ENCODE assay signal across 22 cellular contexts in genomic region chr6:26324295-26324727, GRCh38. TPM values are rescaled to one million over a fixed set of nuclear protein-coding genes. Genes with fewer than 3 reads are reported as not detected.
DNase-seq lines count a peak whose midpoint lies in the region; ATAC-seq, FAIRE-seq and TF ChIP-seq lines count a peak whose summit lies in the region.
"Had no signal": no experiment of that assay in that cellular context is flagged by ENCODE, and none has a peak within 500 bp of the region (broad histone marks: within the 10 kb centered on the region; RNA-seq: fewer than 3 reads in every experiment).

No MANE protein-coding gene starts in this region.

- peaks cover 3% of the 10 kb centered on the region for H3K27me3 ChIP-seq in CD4-positive, alpha-beta T cell (ENCODE audit: control insufficient read depth, insufficient read depth, low read length)
- H3K27me3 ChIP-seq in IMR-90 (ENCODE audit: control insufficient read depth, insufficient read depth, low read length): no peaks in the 10 kb centered on the region
- no peaks in the 10 kb centered on the region for H3K27me3 ChIP-seq in K562 (ENCODE audit: control insufficient read depth in 2 of 2, insufficient read depth in 2 of 2, low read length in 2 of 2)
- no peaks in the 10 kb centered on the region for H3K27me3 ChIP-seq in H9 (ENCODE audit: insufficient read depth, low read length)

- peaks cover 3% of the 10 kb centered on the region for H3K23me2 ChIP-seq in H9 (ENCODE audit: insufficient read length, low read depth, low read length, poor library complexity, severe bottlenecking)

- H3K9me1 ChIP-seq in IMR-90 (ENCODE audit: insufficient read depth, low read length) (no peaks in the 10 kb centered on the region; the same call in 1 of the 2 replicates), K562 (ENCODE audit: control insufficient read depth, insufficient read depth, low read length) (no peaks in the 10 kb centered on the region)

- TF ChIP-seq POLR2A in IMR-90 (IDR thresholded peaks at IDR 0.05; ENCODE audit: low read depth, low read length): no peak
- TF ChIP-seq POLR2A in K562 (conservative IDR thresholded peaks at IDR 0.05): no peak

- H3K23ac ChIP-seq in IMR-90 (ENCODE audit: low read depth, low read length): no peak overlapping the region
- H3K23ac ChIP-seq in H9 (ENCODE audit: insufficient read length, low read depth, low read length): no peak overlapping the region

- TF ChIP-seq CTCF in CD4-positive, alpha-beta T cell (IDR thresholded peaks at IDR 0.05): no peak
- no peak for TF ChIP-seq CTCF in IMR-90 (conservative IDR thresholded peaks at IDR 0.05; ENCODE audit: low read depth, low read length)
- TF ChIP-seq CTCF in K562 (IDR thresholded peaks at IDR 0.05 in 2 of 3, conservative IDR thresholded peaks at IDR 0.05 in 1 of 3; ENCODE audit: insufficient read depth in 2 of 3, low read depth in 1 of 3, low read length in 3 of 3): no peak
- no peak for TF ChIP-seq CTCF in neural crest cell (conservative IDR thresholded peaks at IDR 0.05)
- TF ChIP-seq CTCF in H9 (conservative IDR thresholded peaks at IDR 0.05): no peak
- TF ChIP-seq CTCF in glutamatergic neuron (IDR thresholded peaks at IDR 0.05; ENCODE audit: partially characterized antibody, unreplicated experiment): no peak

- DNase-seq in CD4-positive, alpha-beta T cell: no peak
- DNase-seq in IMR-90 (no peak), K562 (ENCODE audit: extremely low read depth in 1 of 4, low spot score in 3 of 4) (no peak), neural crest cell (ENCODE audit: low read depth, low spot score) (no peak), H9 (no peak), glutamatergic neuron (no peak), NCI-H2196 (lab: John Stamatoyannopoulos, UW; ENCODE audit: unreplicated experiment) (no peak), HuH-7 (ENCODE audit: low spot score) (no peak)
- DNase-seq: CD4-positive, CD25-positive, alpha-beta regulatory T cell; DMS 273 treated with DMSO at 0.1 percent for 48 hours; DMS79; EL; GDM1; GM23248; HCEC 1CT had no signal

- H3K27me3 Mint-ChIP-seq in CD4-positive, alpha-beta T cell: peaks cover 31% of the 10 kb centered on the region
- peaks cover 89% of the 10 kb centered on the region for H3K27me3 Mint-ChIP-seq in neural crest cell (ENCODE audit: low read depth)
- peaks cover 6% of the 10 kb centered on the region for H3K27me3 Mint-ChIP-seq in H9 (ENCODE audit: low read depth)
- H3K27me3 Mint-ChIP-seq in glutamatergic neuron (ENCODE audit: unreplicated experiment): peaks cover 14% of the 10 kb centered on the region

- no peak overlapping the region for H2BK12ac ChIP-seq in H9 (ENCODE audit: insufficient read length, low read depth, low read length)

- WGBS in IMR-90 (ENCODE audit: extremely low coverage in 2 of 2, insufficient read length in 1 of 2), 2 experiments: 93% methylated on average over 3 of the region's 15 CpGs; no CpG with 5 or more reads in 1 of the 2 experiments
- 93% methylated on average over 15 of the region's 15 CpGs for WGBS in K562 (ENCODE audit: insufficient coverage, low coverage, missing lambda C conversion rate)
- no CpG with 5 or more reads among the region's 15 CpGs for WGBS in H9 (ENCODE audit: extremely low coverage, insufficient read length, low lambda C conversion rate)

- H3K14ac ChIP-seq in IMR-90 (replicated peaks; ENCODE audit: low read depth, low read length) (no peak overlapping the region), H9 (ENCODE audit: insufficient read depth, low read length) (no peak overlapping the region)

- H3K4me1 Mint-ChIP-seq in CD4-positive, alpha-beta T cell (ENCODE audit: low read depth): peaks cover 45% of the 10 kb centered on the region
- H3K4me1 Mint-ChIP-seq in neural crest cell: peaks cover 37% of the 10 kb centered on the region
- H3K4me1 Mint-ChIP-seq in H9: peaks cover 19 to 25% of the 10 kb centered on the region in 2 experiments
- H3K4me1 Mint-ChIP-seq in glutamatergic neuron (ENCODE audit: low read depth, unreplicated experiment): no peaks in the 10 kb centered on the region

- no peak overlapping the region for H3T11ph ChIP-seq in H9 (ENCODE audit: low read length)

- H4K20me1 ChIP-seq in IMR-90 (ENCODE audit: insufficient read depth, low read length): peaks cover 4% of the 10 kb centered on the region
- no peaks in the 10 kb centered on the region for H4K20me1 ChIP-seq in K562 (replicated peaks; ENCODE audit: control insufficient read depth, insufficient read depth, low read length)
- H4K20me1 ChIP-seq in H9 (ENCODE audit: control insufficient read depth, insufficient read depth, insufficient read length): no peaks in the 10 kb centered on the region
- H4K20me1 ChIP-seq: BLaER1 had no signal

- BruUV-seq in IMR-90 (replicated peaks; lab: Mats Ljungman, UMichigan): no TSS peak
- no TSS peak for BruUV-seq in K562 (replicated peaks; lab: Mats Ljungman, UMichigan)

- H3K9me3 ChIP-seq in CD4-positive, alpha-beta T cell (ENCODE audit: control insufficient read depth, low read length): no peaks in the 10 kb centered on the region
- H3K9me3 ChIP-seq in IMR-90 (ENCODE audit: control insufficient read depth, insufficient read depth, low read length): no peaks in the 10 kb centered on the region
- H3K9me3 ChIP-seq in K562 (replicated peaks; ENCODE audit: control insufficient read depth, insufficient read depth, low read depth, low read length): no peaks in the 10 kb centered on the region
- no peaks in the 10 kb centered on the region for H3K9me3 ChIP-seq in H9 (ENCODE audit: control insufficient read depth, low read depth, low read length)
- H3K9me3 ChIP-seq: BLaER1 had no signal

- CTCF ChIA-PET in CD4-positive, alpha-beta T cell (lab: Charles Lee): no interaction called here
- CTCF ChIA-PET in IMR-90 (lab: Yijun Ruan, JAX): no interaction called here
- CTCF ChIA-PET in K562 (lab: Yijun Ruan, JAX; ENCODE audit: low intra/inter-chr PET ratio): no interaction called here

- no peak overlapping the region for H3K56ac ChIP-seq in IMR-90 (ENCODE audit: extremely low read depth, insufficient read depth, low read length)
- no peak overlapping the region for H3K56ac ChIP-seq in H9 (ENCODE audit: insufficient read length, low read depth, low read length)

- H3K4me3 ChIP-seq in IMR-90 (ENCODE audit: insufficient read depth, low read depth, low read length) (no peak overlapping the region), K562 (no peak overlapping the region)
- H3K4me3 ChIP-seq: BLaER1, GM12878, GM23248 had no signal

- H3K4me2 ChIP-seq in IMR-90 (ENCODE audit: low read depth, low read length) (no peak overlapping the region), K562 (ENCODE audit: insufficient read depth, low read length) (no peak overlapping the region), H9 (ENCODE audit: insufficient read depth, insufficient read length, low read length) (no peak overlapping the region)
- H3K4me2 ChIP-seq: BLaER1 had no signal

- no peak for TF ChIP-seq EP300 in K562 (IDR thresholded peaks at IDR 0.05; ENCODE audit: low read length)

- H4K91ac ChIP-seq in IMR-90 (ENCODE audit: insufficient read depth, low read depth, low read length): no peak overlapping the region
- H4K91ac ChIP-seq in H9 (ENCODE audit: insufficient read length, low read depth, low read length): no peak overlapping the region

- POLR2A ChIA-PET in CD4-positive, alpha-beta T cell (lab: Charles Lee): interaction anchor here (1.1 to 4.4 kb wide), 8 partner anchors 21 to 1155 kb away, joined by 3 to 28 read pairs (median 14); a partner anchor contains a TSS
- POLR2A ChIA-PET in IMR-90 (lab: Charles Lee; ENCODE audit: unreplicated experiment): no interaction called here
- POLR2A ChIA-PET in K562 (lab: Yijun Ruan, JAX): interaction anchor here (0.6 to 13.6 kb wide), 6 partner anchors 40 to 823 kb away, joined by 3 to 197 read pairs (median 20); partner anchors contain the start of gene HMGN4

- H3K27ac Mint-ChIP-seq in CD4-positive, alpha-beta T cell: peak overlapping the region; percentile 93
- H3K27ac Mint-ChIP-seq in neural crest cell (ENCODE audit: unreplicated experiment) (no peak overlapping the region), H9 (no peak overlapping the region), glutamatergic neuron (ENCODE audit: unreplicated experiment) (no peak overlapping the region)
- H3K27ac Mint-ChIP-seq: B cell had no signal

- H3K4me1 ChIP-seq in IMR-90 (ENCODE audit: control insufficient read depth, insufficient read depth, low read length) (peaks cover 2% of the 10 kb centered on the region; the same call in 1 of the 2 replicates), K562 (replicated peaks in 1 of 2; ENCODE audit: control insufficient read depth in 2 of 2, insufficient read depth in 2 of 2, low read length in 2 of 2) (peaks cover 8 to 17% of the 10 kb centered on the region in 2 experiments), H9 (ENCODE audit: insufficient read depth, low read length) (no peaks in the 10 kb centered on the region)

- H4K5ac ChIP-seq in IMR-90 (ENCODE audit: low read depth, low read length) (no peak overlapping the region), H9 (ENCODE audit: insufficient read length, low read depth, low read length) (no peak overlapping the region)

- peak overlapping the region; percentile 5 for H2AK9ac ChIP-seq in IMR-90 (replicated peaks; ENCODE audit: low read depth, low read length, poor library complexity)

- H3K18ac ChIP-seq in IMR-90 (ENCODE audit: low read depth, low read length) (no peak overlapping the region), H9 (ENCODE audit: insufficient read length, low read depth, low read length) (no peak overlapping the region)

- in situ Hi-C loops in IMR-90 (cut with MboI; ENCODE audit: low sequenced_read_pairs) (loop anchor here (25.0 kb wide), 1 partner anchor 1488 kb away; a partner anchor contains a TSS), K562 (cut with MboI) (no loop called here)

- no peak overlapping the region for H2BK15ac ChIP-seq in IMR-90 (ENCODE audit: low read depth, low read length)
- no peak overlapping the region for H2BK15ac ChIP-seq in H9 (ENCODE audit: low read depth, low read length)

- H2BK20ac ChIP-seq in IMR-90 (ENCODE audit: low read depth, low read length) (no peak overlapping the region), H9 (ENCODE audit: low read depth, low read length, poor library complexity, severe bottlenecking) (no peak overlapping the region)

- H2BK120ac ChIP-seq in IMR-90 (ENCODE audit: low read depth, low read length): no peak overlapping the region
- H2BK120ac ChIP-seq in H9 (ENCODE audit: low read depth, low read length, poor library complexity, severe bottlenecking): no peak overlapping the region

- TF ChIP-seq RAD21 in IMR-90 (IDR thresholded peaks at IDR 0.05; ENCODE audit: low read length) (no peak), K562 (CRISPR knock-in tag; conservative IDR thresholded peaks at IDR 0.05 in 1 of 2, IDR thresholded peaks at IDR 0.05 in 1 of 2) (no peak)

- intact Hi-C loops in CD4-positive, alpha-beta T cell (cut with DNase I, micrococcal nuclease): loop anchor here in 1 of 2 experiments (5.0 to 10.0 kb wide), 2 partner anchors 37 to 970 kb away; a partner anchor contains a TSS
- intact Hi-C loops in IMR-90 (cut with micrococcal nuclease) (loop anchor here (10.0 kb wide), 1 partner anchor 230 kb away; no protein-coding TSS in a partner anchor), K562 (cut with micrococcal nuclease) (loop anchor here (10.0 kb wide), 1 partner anchor 260 kb away; no protein-coding TSS in a partner anchor)

- peaks cover 38% of the 10 kb centered on the region for H3K36me3 Mint-ChIP-seq in CD4-positive, alpha-beta T cell (ENCODE audit: low read depth)
- H3K36me3 Mint-ChIP-seq in neural crest cell (ENCODE audit: low read depth): peaks cover 4% of the 10 kb centered on the region
- no peaks in the 10 kb centered on the region; a peak in 1 of 7 replicates for H3K36me3 Mint-ChIP-seq in H9 (ENCODE audit: insufficient read depth in 1 of 3, low read depth in 3 of 3)
- H3K36me3 Mint-ChIP-seq in glutamatergic neuron (ENCODE audit: unreplicated experiment): no peaks in the 10 kb centered on the region
- H3K36me3 Mint-ChIP-seq: CD4-positive, CD25-positive, alpha-beta regulatory T cell had no signal

- peaks cover 11% of the 10 kb centered on the region for H3K9me3 Mint-ChIP-seq in CD4-positive, alpha-beta T cell
- H3K9me3 Mint-ChIP-seq in neural crest cell (peaks cover 6% of the 10 kb centered on the region), H9 (peaks cover 0 to 3% of the 10 kb centered on the region in 2 experiments; a peak in 2 of 5 replicates), glutamatergic neuron (ENCODE audit: unreplicated experiment) (peaks cover 22% of the 10 kb centered on the region)

- H3K79me2 ChIP-seq in K562 (ENCODE audit: control insufficient read depth, insufficient read depth, low read length) (no peaks in the 10 kb centered on the region), H9 (ENCODE audit: insufficient read depth, low read length) (no peaks in the 10 kb centered on the region)

- no peak overlapping the region for H3K4ac ChIP-seq in IMR-90 (ENCODE audit: low read depth, low read length)
- no peak overlapping the region for H3K4ac ChIP-seq in H9 (ENCODE audit: low read depth, low read length)

- H2AFZ ChIP-seq in IMR-90 (replicated peaks; ENCODE audit: low read length, poor library complexity): no peak overlapping the region
- no peak overlapping the region for H2AFZ ChIP-seq in K562 (ENCODE audit: low read depth, low read length)
- no peak overlapping the region for H2AFZ ChIP-seq in H9 (ENCODE audit: low read length)
- H2AFZ ChIP-seq: GM23248 had no signal

- no peak overlapping the region for H3K27ac ChIP-seq in CD4-positive, alpha-beta T cell (ENCODE audit: low read depth, low read length)
- H3K27ac ChIP-seq in IMR-90 (ENCODE audit: insufficient read depth, low read length) (no peak overlapping the region), K562 (ENCODE audit: extremely low read depth, low read depth, low read length) (no peak overlapping the region), H9 (ENCODE audit: insufficient read length, low read depth, low read length) (no peak overlapping the region)
- H3K27ac ChIP-seq: BLaER1, C4-2B, GM23248 had no signal

- FAIRE-seq in K562 (lab: Jason Lieb, UNC): no peak
- FAIRE-seq: D721Med, GM12878, GM19239, H54 had no signal

- dilution Hi-C loops in IMR-90 (cut with HindIII; ENCODE audit: low sequenced_read_pairs, unreplicated experiment): no loop called here

- H2AK5ac ChIP-seq in IMR-90 (ENCODE audit: low read depth, low read length) (no peak overlapping the region), H9 (ENCODE audit: insufficient read length, low read length) (no peak overlapping the region)

- H3K4me3 Mint-ChIP-seq in CD4-positive, alpha-beta T cell: no peak overlapping the region
- H3K4me3 Mint-ChIP-seq in neural crest cell (peak overlapping the region; percentile 40), H9 (0 out of 5 replicates have a peak overlapping the region, but pooled peaks of 1 of the 2 experiments have one; percentile 11), glutamatergic neuron (ENCODE audit: unreplicated experiment) (no peak overlapping the region)
- H3K4me3 Mint-ChIP-seq: B cell had no signal

- no peak for ATAC-seq in CD4-positive, alpha-beta T cell (ENCODE audit: poor library complexity)
- no peak for ATAC-seq in IMR-90 (ENCODE audit: low read depth)
- ATAC-seq in K562: no peak
- ATAC-seq: GM12878 had no signal

- H4K8ac ChIP-seq in IMR-90 (ENCODE audit: low read depth in 2 of 2, low read length in 2 of 2): no peak overlapping the region
- H4K8ac ChIP-seq in H9 (replicated peaks; ENCODE audit: insufficient read length, low read depth, low read length): no peak overlapping the region

- H3K36me3 ChIP-seq in IMR-90 (ENCODE audit: control insufficient read depth, insufficient read depth, low read length) (no peaks in the 10 kb centered on the region), K562 (ENCODE audit: control insufficient read depth, insufficient read depth, low read length) (no peaks in the 10 kb centered on the region)
- H3K36me3 ChIP-seq: BLaER1 had no signal

- H3K9ac ChIP-seq in IMR-90 (ENCODE audit: low read depth, low read length) (no peak overlapping the region), K562 (ENCODE audit: insufficient read depth in 1 of 2, low read depth in 2 of 2, low read length in 2 of 2) (peak overlapping the region in 1 of 2 experiments; percentile 21; a peak in 1 of 4 replicates), H9 (ENCODE audit: extremely low read depth, insufficient read length, low read length) (no peak overlapping the region)
- H3K9ac ChIP-seq: BLaER1, GM23248 had no signal

- H2BK5ac ChIP-seq in IMR-90 (ENCODE audit: low read depth, low read length, poor library complexity, severe bottlenecking) (no peak overlapping the region), H9 (ENCODE audit: insufficient read length, low read length) (no peak overlapping the region)

- H3K79me1 ChIP-seq in IMR-90 (ENCODE audit: low read depth in 1 of 2, low read length in 2 of 2): no peaks in the 10 kb centered on the region
- no peaks in the 10 kb centered on the region for H3K79me1 ChIP-seq in H9 (ENCODE audit: insufficient read depth, low read depth, low read length, poor library complexity, severe bottlenecking)

RNA-seq across cellular contexts. Expression of gene BTN3A2, which starts 40.7 kb away (rescaled TPM):
- 10 to 100 TPM; 40.6 to 45.5 TPM for total RNA-seq in CD4-positive, alpha-beta T cell
- total RNA-seq in IMR-90 (2012; rRNA removed): 17.2 and 20.4 TPM in 2 replicates
- 14.8 and 15.7 TPM in 2 replicates for polyA plus RNA-seq in IMR-90 (2012; rRNA removed)
- 7.4 and 12.2 TPM in 2 replicates for polyA plus RNA-seq in IMR-90 (2012; cell fraction: cytosol; rRNA removed)
- 9.8 and 25.8 TPM in 2 replicates for polyA plus RNA-seq in IMR-90 (2012; cell fraction: nucleus; rRNA removed; ENCODE audit: low replicate concordance)
- total RNA-seq in K562 (2011; cell fraction: chromatin; rRNA removed; ENCODE audit: low replicate concordance): 20.7 and 24.8 TPM in 2 replicates
- total RNA-seq in K562 (2011; cell fraction: nucleolus; rRNA removed): 11.8 and 12.0 TPM in 2 replicates
- total RNA-seq in K562 (2011; cell fraction: nucleoplasm; rRNA removed): 14.7 and 20.5 TPM in 2 replicates
- 2.7 and 3.1 TPM in 2 replicates for total RNA-seq in K562 (2014; rRNA removed)
- 5.8 and 6.8 TPM in 2 replicates for total RNA-seq in K562 (2014; rRNA removed; fragmentation: Illumina TruSeq; extraction: Trizol)
- 4.4 and 5.3 TPM in 2 replicates for total RNA-seq in K562 (2015; rRNA removed; fragmentation: Illumina TruSeq; extraction: Trizol)
- total RNA-seq in K562 (2021): 5.1 and 6.4 TPM in 2 replicates
- 10.1 and 11.2 TPM in 2 replicates for polyA plus RNA-seq in K562 (2011; rRNA removed)
- polyA plus RNA-seq in K562 (2011; cell fraction: cytosol; rRNA removed): 3.7 and 5.9 TPM in 2 replicates
- polyA plus RNA-seq in K562 (2011; cell fraction: nucleus; rRNA removed): 19.2 and 19.7 TPM in 2 replicates
- 5.5 and 7.0 TPM in 2 replicates for polyA plus RNA-seq in K562 (2012)
- 6.1 and 7.6 TPM in 2 replicates for polyA plus RNA-seq in K562 (2014; fragmentation: Illumina TruSeq; extraction: Trizol)
- polyA plus RNA-seq in K562 (2014; fragmentation: Nextera tagmentation; extraction: Ambion mirVana): 1 to 10 TPM; 3.5 to 7.5 TPM
- 6.2 and 7.7 TPM in 2 replicates for polyA plus RNA-seq in K562 (2014; rRNA removed)
- 15.3 and 16.2 TPM in 2 replicates for polyA minus RNA-seq in K562 (2011; rRNA and poly(A)+ RNA removed)
- 4.1 and 5.9 TPM in 2 replicates for polyA minus RNA-seq in K562 (2011; cell fraction: cytosol; rRNA and poly(A)+ RNA removed)
- 4.7 and 11.4 TPM in 2 replicates for polyA minus RNA-seq in K562 (2011; cell fraction: nucleus; rRNA and poly(A)+ RNA removed)
- total RNA-seq in neural crest cell: 9.6 and 12.5 TPM in 2 replicates
- 3.3 and 4.0 TPM in 2 replicates for total RNA-seq in H9 (2021)
- total RNA-seq in glutamatergic neuron (ENCODE audit: unreplicated experiment): 1.3 TPM

RNA-seq across cellular contexts. Expression of gene BTN2A2, which starts 58.6 kb away (rescaled TPM):
- total RNA-seq in CD4-positive, alpha-beta T cell: 10 to 100 TPM in 1 of 2 experiments, 1 to 10 TPM in 1; 9.7 to 10.7 TPM
- total RNA-seq in IMR-90 (2012; rRNA removed) (10.6 and 12.5 TPM in 2 replicates), K562 (2014; rRNA removed) (5.9 and 8.1 TPM in 2 replicates), K562 (2014; rRNA removed; fragmentation: Illumina TruSeq; extraction: Trizol) (10.0 and 10.1 TPM in 2 replicates), K562 (2015; rRNA removed; fragmentation: Illumina TruSeq; extraction: Trizol) (7.9 and 8.6 TPM in 2 replicates), K562 (2021) (10.1 and 11.5 TPM in 2 replicates), neural crest cell (24.5 and 25.0 TPM in 2 replicates), H9 (2021) (14.4 and 17.4 TPM in 2 replicates), glutamatergic neuron (ENCODE audit: unreplicated experiment) (109 TPM)
- polyA plus RNA-seq in IMR-90 (2012; rRNA removed) (9.8 and 15.2 TPM in 2 replicates), K562 (2011; rRNA removed) (15.5 and 17.1 TPM in 2 replicates), K562 (2014; fragmentation: Illumina TruSeq; extraction: Trizol) (9.1 and 9.3 TPM in 2 replicates), K562 (2014; fragmentation: Nextera tagmentation; extraction: Ambion mirVana) (10 to 100 TPM in 1 of 2 experiments, 1 to 10 TPM in 1; 8.4 to 11.7 TPM), K562 (2014; rRNA removed) (10.2 and 11.9 TPM in 2 replicates)
- polyA plus RNA-seq in IMR-90 (2012; cell fraction: cytosol; rRNA removed): 4.9 and 6.3 TPM in 2 replicates
- 27.6 and 53.1 TPM in 2 replicates for polyA plus RNA-seq in IMR-90 (2012; cell fraction: nucleus; rRNA removed; ENCODE audit: low replicate concordance)
- 52.6 and 53.2 TPM in 2 replicates for total RNA-seq in K562 (2011; cell fraction: chromatin; rRNA removed; ENCODE audit: low replicate concordance)
- 31.5 and 32.4 TPM in 2 replicates for total RNA-seq in K562 (2011; cell fraction: nucleolus; rRNA removed)
- total RNA-seq in K562 (2011; cell fraction: nucleoplasm; rRNA removed): 41.5 and 49.2 TPM in 2 replicates
- polyA plus RNA-seq in K562 (2011; cell fraction: cytosol; rRNA removed): 11.3 and 11.6 TPM in 2 replicates
- polyA plus RNA-seq in K562 (2011; cell fraction: nucleus; rRNA removed): 46.8 and 65.8 TPM in 2 replicates
- 8.6 and 14.3 TPM in 2 replicates for polyA plus RNA-seq in K562 (2012)
- 22.6 and 30.6 TPM in 2 replicates for polyA minus RNA-seq in K562 (2011; rRNA and poly(A)+ RNA removed)
- polyA minus RNA-seq in K562 (2011; cell fraction: cytosol; rRNA and poly(A)+ RNA removed): 6.9 and 8.7 TPM in 2 replicates
- 23.0 and 33.8 TPM in 2 replicates for polyA minus RNA-seq in K562 (2011; cell fraction: nucleus; rRNA and poly(A)+ RNA removed)
